8 cellular contexts compared by ENCODE assay signal in genomic region chr3:58052373-58053273, GRCh38. TPM values are rescaled to one million over a fixed set of nuclear protein-coding genes. Genes with fewer than 3 reads are reported as not detected.
DNase-seq lines count a peak whose midpoint lies in the region; ATAC-seq and TF ChIP-seq lines count a peak whose summit lies in the region.

No MANE protein-coding gene starts in this region.

- no peaks in the 10 kb centered on the region for H3K36me3 ChIP-seq in hepatocyte (replicated peaks; ENCODE audit: insufficient read depth, low read depth)
- no peaks in the 10 kb centered on the region for H3K36me3 ChIP-seq in skeletal muscle tissue (ENCODE audit: control insufficient read depth in 3 of 3, insufficient read depth in 3 of 3, low read length in 3 of 3)
- no peaks in the 10 kb centered on the region for H3K36me3 ChIP-seq in MM.1S (replicated peaks; ENCODE audit: insufficient read depth, low read length)

- no peaks in the 10 kb centered on the region for H3F3A ChIP-seq in MM.1S (ENCODE audit: insufficient read depth, low read length)

- H3K4me1 ChIP-seq in hepatocyte (ENCODE audit: insufficient read depth) (peaks cover 67% of the 10 kb centered on the region), skeletal muscle tissue (ENCODE audit: control insufficient read depth in 3 of 3, insufficient read depth in 3 of 3, low read length in 3 of 3) (peaks cover 19 to 28% (median 21%) of the 10 kb centered on the region in 3 donors), MM.1S (ENCODE audit: low read length) (no peaks in the 10 kb centered on the region)

- H3K9ac ChIP-seq in skeletal muscle tissue (ENCODE audit: low read depth in 1 of 3, low read length in 3 of 3) (peak overlapping the region in 1 of 3 donors; percentile 20), MM.1S (ENCODE audit: low read length) (no peak overlapping the region)

- peak overlapping the region; percentile 57 for H3K4me2 ChIP-seq in hepatocyte
- no peak overlapping the region for H3K4me2 ChIP-seq in MM.1S (ENCODE audit: low read depth, low read length)

- H3K4me3 ChIP-seq in hepatocyte = no peak overlapping the region
- H3K4me3 ChIP-seq in skeletal muscle tissue (ENCODE audit: low read length in 3 of 3) = no peak overlapping the region
- H3K4me3 ChIP-seq in MM.1S (ENCODE audit: low read length) = no peak overlapping the region

- ATAC-seq in HG02981 (IDR thresholded peaks at IDR 0.05; ENCODE audit: unreplicated experiment) = no peak

- 35% methylated on average over 8 of the region's 8 CpGs for WGBS in hepatocyte (ENCODE audit: low lambda C conversion rate, missing lambda C conversion rate)

- H3K9me3 ChIP-seq in hepatocyte (ENCODE audit: low read depth) (no peaks in the 10 kb centered on the region), skeletal muscle tissue (ENCODE audit: control insufficient read depth in 3 of 3, low read length in 3 of 3) (no peaks in the 10 kb centered on the region), MM.1S (replicated peaks; ENCODE audit: insufficient read depth, low read length) (no peaks in the 10 kb centered on the region)

- no peaks in the 10 kb centered on the region for H4K20me1 ChIP-seq in hepatocyte (ENCODE audit: insufficient read depth, poor library complexity, severe bottlenecking)
- no peaks in the 10 kb centered on the region for H4K20me1 ChIP-seq in MM.1S (ENCODE audit: insufficient read depth, low read length)

- H3K27me3 ChIP-seq in hepatocyte (no peaks in the 10 kb centered on the region), skeletal muscle tissue (ENCODE audit: control insufficient read depth in 3 of 3, insufficient read depth in 3 of 3, low read length in 3 of 3) (no peaks in the 10 kb centered on the region), MM.1S (replicated peaks; ENCODE audit: insufficient read depth, low read length) (no peaks in the 10 kb centered on the region)

- TF ChIP-seq CTCF in hepatocyte (IDR thresholded peaks at IDR 0.05; ENCODE audit: poor library complexity) = no peak
- TF ChIP-seq CTCF in MM.1S (IDR thresholded peaks at IDR 0.05; ENCODE audit: low read length) = no peak

- H2AFZ ChIP-seq in hepatocyte (no peak overlapping the region), MM.1S (ENCODE audit: low read length) (no peak overlapping the region)

- no peaks in the 10 kb centered on the region for H3K9me2 ChIP-seq in hepatocyte (replicated peaks; ENCODE audit: insufficient read depth)
- H3K9me2 ChIP-seq in MM.1S (replicated peaks; ENCODE audit: insufficient read depth, low read length) = no peaks in the 10 kb centered on the region

- H3K27ac ChIP-seq in angular gyrus (ENCODE audit: low read depth, low read length) (peak overlapping the region; percentile 41), hepatocyte (peak overlapping the region; percentile 98), skeletal muscle tissue (ENCODE audit: low read depth, low read length) (peak overlapping the region; percentile 60), MM.1S (ENCODE audit: low read length) (no peak overlapping the region)

- H3K79me2 ChIP-seq in hepatocyte (peaks cover 91% of the 10 kb centered on the region), MM.1S (ENCODE audit: low read length) (no peaks in the 10 kb centered on the region)

- DNase-seq in GM03348 (ENCODE audit: low spot score) = peak; percentile 83
- peak; percentile 84 for DNase-seq in LoVo (ENCODE audit: low spot score)
- peak; percentile 86 for DNase-seq in hepatocyte (ENCODE audit: low spot score)
- DNase-seq in MM.1S = no peak
- DNase-seq in NCI-H1105 treated with DMSO at 0.1 percent for 48 hours (lab: John Stamatoyannopoulos, UW) = no peak

RNA-seq across cellular contexts. Expression of gene FLNB, which starts 44.4 kb away (rescaled TPM):
- 136 and 172 TPM in 2 replicates for total RNA-seq in hepatocyte
- 69.4 and 74.2 TPM in 2 replicates for polyA plus RNA-seq in hepatocyte
- total RNA-seq in skeletal muscle tissue = 80.9 TPM

Comparison
In these comparisons a context has a peak if more than half of its experiments do, and no peak if none do; other contexts are left out.
1. DNase-seq: peak in GM03348 (single experiment), LoVo (single experiment) and hepatocyte (single experiment); none in MM.1S (single experiment) and NCI-H1105 treated with DMSO at 0.1 percent for 48 hours (single experiment).